19 cellular contexts compared by ENCODE assay signal in genomic region chr22:23102002-23102655, GRCh38. TPM values are rescaled to one million over a fixed set of nuclear protein-coding genes. Genes with fewer than 3 reads are reported as not detected.
"Had no signal": no experiment of that assay in that cellular context is flagged by ENCODE, and none has a peak within 500 bp of the region (broad histone marks: within the 10 kb centered on the region; RNA-seq: fewer than 3 reads in every experiment).

No MANE protein-coding gene starts in this region.

- H3K36me3 ChIP-seq: left ventricle myocardium inferior, lower lobe of right lung, right atrium auricular region had no signal

- H3K27me3 Mint-ChIP-seq: central memory CD8-positive, alpha-beta T cell; effector memory CD8-positive, alpha-beta T cell; naive thymus-derived CD4-positive, alpha-beta T cell; stimulated activated memory B cell treated with anti-CD40 and anti-IgM and Interleukin-4, amounts not matched to agents 10 μg/mL and 1 μg/mL and 100 μg/mL, for 72 hours; stimulated activated naive CD8-positive, alpha-beta T cell treated with anti-CD3 and anti-CD28 coated beads, Interleukin-15, Interleukin-2, amounts not matched to agents 100 ng/mL and 50 ng/mL, for 24 hours had no signal

- H3K4me3 Mint-ChIP-seq: central memory CD8-positive, alpha-beta T cell; effector memory CD8-positive, alpha-beta T cell; immature natural killer cell; naive thymus-derived CD4-positive, alpha-beta T cell; nephron progenitor cell; stimulated activated memory B cell treated with anti-CD40 and anti-IgM and Interleukin-4, amounts not matched to agents 10 μg/mL and 1 μg/mL and 100 μg/mL, for 72 hours; stimulated activated naive CD8-positive, alpha-beta T cell treated with anti-CD3 and anti-CD28 coated beads, Interleukin-15, Interleukin-2, amounts not matched to agents 100 ng/mL and 50 ng/mL, for 24 hours had no signal

- H3K9me3 Mint-ChIP-seq: central memory CD8-positive, alpha-beta T cell; effector memory CD8-positive, alpha-beta T cell; immature natural killer cell; naive thymus-derived CD4-positive, alpha-beta T cell; nephron progenitor cell; stimulated activated memory B cell treated with anti-CD40 and anti-IgM and Interleukin-4, amounts not matched to agents 10 μg/mL and 1 μg/mL and 100 μg/mL, for 72 hours; stimulated activated naive CD8-positive, alpha-beta T cell treated with anti-CD3 and anti-CD28 coated beads, Interleukin-15, Interleukin-2, amounts not matched to agents 100 ng/mL and 50 ng/mL, for 24 hours had no signal

- H3K4me1 ChIP-seq: foreskin keratinocyte had no signal

- H3K36me3 Mint-ChIP-seq: immature natural killer cell; naive thymus-derived CD4-positive, alpha-beta T cell; stimulated activated memory B cell treated with anti-CD40 and anti-IgM and Interleukin-4, amounts not matched to agents 10 μg/mL and 1 μg/mL and 100 μg/mL, for 72 hours had no signal

- ATAC-seq: effector memory CD8-positive, alpha-beta T cell; foreskin keratinocyte; left cardiac atrium; lower lobe of right lung; naive thymus-derived CD4-positive, alpha-beta T cell; stimulated activated memory B cell treated with anti-CD40 and anti-IgM and Interleukin-4, amounts not matched to agents 10 μg/mL and 1 μg/mL and 100 μg/mL, for 72 hours had no signal

- H3K27ac Mint-ChIP-seq: nephron progenitor cell; stimulated activated memory B cell treated with anti-CD40 and anti-IgM and Interleukin-4, amounts not matched to agents 10 μg/mL and 1 μg/mL and 100 μg/mL, for 72 hours; stimulated activated naive CD8-positive, alpha-beta T cell treated with anti-CD3 and anti-CD28 coated beads, Interleukin-15, Interleukin-2, amounts not matched to agents 100 ng/mL and 50 ng/mL, for 24 hours had no signal

- H3K9me3 ChIP-seq: left ventricle myocardium inferior, lower lobe of right lung, right atrium auricular region had no signal

- H3K4me1 Mint-ChIP-seq: central memory CD8-positive, alpha-beta T cell; immature natural killer cell; naive thymus-derived CD4-positive, alpha-beta T cell; stimulated activated memory B cell treated with anti-CD40 and anti-IgM and Interleukin-4, amounts not matched to agents 10 μg/mL and 1 μg/mL and 100 μg/mL, for 72 hours had no signal

- DNase-seq: effector memory CD8-positive, alpha-beta T cell; foreskin keratinocyte; immature natural killer cell; left cardiac atrium; left ventricle myocardium inferior; lower lobe of right lung; mesenchymal stem cell; midbrain; naive thymus-derived CD4-positive, alpha-beta T cell; nephron progenitor cell; stimulated activated CD4-positive, alpha-beta T cell treated with anti-CD3 and anti-CD28 coated beads, Interleukin-4, amount 100 ng/mL, for 1 hour; stimulated activated CD8-positive, alpha-beta memory T cell treated with anti-CD3 and anti-CD28 coated beads, Interleukin-4, amount 100 ng/mL, for 48 hours; trophoblast cell had no signal

- H3K27ac ChIP-seq: foreskin keratinocyte, left ventricle myocardium inferior, lower lobe of right lung, right atrium auricular region had no signal

- H3K4me3 ChIP-seq: left ventricle myocardium inferior, lower lobe of right lung, right atrium auricular region had no signal

- H3K27me3 ChIP-seq: foreskin keratinocyte, right atrium auricular region had no signal

RNA-seq across cellular contexts. Expression of gene GNAZ, which starts 31.8 kb away (rescaled TPM):
- polyA plus RNA-seq: naive thymus-derived CD4-positive, alpha-beta T cell had no signal

RNA-seq across cellular contexts. Expression of gene RSPH14, which starts 39.7 kb away (rescaled TPM):
- total RNA-seq: foreskin keratinocyte, left cardiac atrium, left ventricle myocardium inferior, osteocyte, right atrium auricular region had no signal
- polyA plus RNA-seq: keratinocyte had no signal
